11 cellular contexts compared by ENCODE assay signal in genomic region chr5:88827997-88828396, GRCh38. TPM values are rescaled to one million over a fixed set of nuclear protein-coding genes. Genes with fewer than 3 reads are reported as not detected.
DNase-seq lines count a peak whose midpoint lies in the region; ATAC-seq and TF ChIP-seq lines count a peak whose summit lies in the region.
"Had no signal": no experiment of that assay in that cellular context is flagged by ENCODE, and none has a peak within 500 bp of the region (broad histone marks: within the 10 kb centered on the region; RNA-seq: fewer than 3 reads in every experiment).

No MANE protein-coding gene starts in this region.

- in situ Hi-C loops in brain microvascular endothelial cell (cut with HindIII; ENCODE audit: low pct_ligation_motif_present, low sequenced_read_pairs): no loop called here
- in situ Hi-C loops in gastrocnemius medialis (cut with MboI; ENCODE audit: low sequenced_read_pairs in 4 of 4): loop anchor here in 2 of 4 donors (5.0 to 10.0 kb wide), 2 partner anchors 49 to 57 kb away; partner anchors contain the start of gene MEF2C (in 1 of the 2)

- H3K27me3 ChIP-seq in brain microvascular endothelial cell (replicated peaks) (no peaks in the 10 kb centered on the region), gastrocnemius medialis (no peaks in the 10 kb centered on the region)

- H3K4me3 ChIP-seq in brain microvascular endothelial cell (ENCODE audit: low read depth, low read length): no peak overlapping the region
- peak overlapping the region in 2 of 4 donors; percentile 29 to 31 for H3K4me3 ChIP-seq in gastrocnemius medialis
- H3K4me3 ChIP-seq: HAP-1 had no signal

- intact Hi-C loops in gastrocnemius medialis (cut with DNase I; ENCODE audit: low total_unique reads): loop anchor here (5.0 kb wide), 1 partner anchor 86 kb away; no protein-coding TSS in a partner anchor

- H3K36me3 ChIP-seq in brain microvascular endothelial cell (replicated peaks) (no peaks in the 10 kb centered on the region), gastrocnemius medialis (peaks cover 0 to 4% of the 10 kb centered on the region in 2 donors)

- H3K9me3 ChIP-seq in gastrocnemius medialis: no peaks in the 10 kb centered on the region
- H3K9me3 ChIP-seq: HAP-1 had no signal

- TF ChIP-seq CTCF in brain microvascular endothelial cell (IDR thresholded peaks at IDR 0.05; ENCODE audit: low read depth, low read length, missing control alignments): no peak
- no peak for TF ChIP-seq CTCF in gastrocnemius medialis (IDR thresholded peaks at IDR 0.05 in 4 of 5, conservative IDR thresholded peaks at IDR 0.05 in 1 of 5)

- no peak for TF ChIP-seq POLR2A in gastrocnemius medialis (IDR thresholded peaks at IDR 0.05)

- peaks cover 93 to 96% of the 10 kb centered on the region in 2 donors for H3K4me1 ChIP-seq in gastrocnemius medialis

- DNase-seq in ELR (ENCODE audit: low read depth): peak; percentile 29
- peak; percentile 24 for DNase-seq in MV-4-11 (lab: John Stamatoyannopoulos, UW)
- DNase-seq in brain microvascular endothelial cell: no peak
- DNase-seq in gastrocnemius medialis: no peak
- no peak for DNase-seq in DMS79 (lab: John Stamatoyannopoulos, UW)
- DNase-seq in activated CD4-positive, alpha-beta T cell treated with anti-CD3 and anti-CD28 coated beads for 4 hours: no peak
- DNase-seq: activated CD8-positive, alpha-beta memory T cell treated with anti-CD3 and anti-CD28 coated beads, Interleukin-2, amount 50 U/mL, for 48 hours; effector memory CD4-positive, alpha-beta T cell had no signal

- H3K27ac ChIP-seq in brain microvascular endothelial cell (peak overlapping the region; percentile 92), gastrocnemius medialis (peak overlapping the region; percentile 84 to 90 (median 87))

- ATAC-seq in gastrocnemius medialis (no peak), GM21360 (IDR thresholded peaks at IDR 0.05; ENCODE audit: unreplicated experiment) (no peak), GM19397 (IDR thresholded peaks at IDR 0.05; ENCODE audit: unreplicated experiment) (no peak)

RNA-seq across cellular contexts. Expression of gene MEF2C, which starts 55.0 kb away (rescaled TPM):
- 100 to 1,000 TPM in 3 of 4 donors, 10 to 100 TPM in 1; 63.8 to 192 (median 128) TPM for total RNA-seq in gastrocnemius medialis

Comparison
In these comparisons a context has a peak if more than half of its experiments do, and no peak if none do; other contexts are left out.
1. DNase-seq: peak in ELR (single experiment) and MV-4-11 (single experiment); none in brain microvascular endothelial cell (single experiment), gastrocnemius medialis (0 of 2), DMS79 (single experiment) and activated CD4-positive, alpha-beta T cell treated with anti-CD3 and anti-CD28 coated beads for 4 hours (0 of 2).